7 cellular contexts compared by ENCODE assay signal in genomic region chr15:68797157-68797556, GRCh38. TPM values are rescaled to one million over a fixed set of nuclear protein-coding genes. Genes with fewer than 3 reads are reported as not detected.
DNase-seq lines count a peak whose midpoint lies in the region; ATAC-seq and TF ChIP-seq lines count a peak whose summit lies in the region.

No MANE protein-coding gene starts in this region.

- peaks cover 5% of the 10 kb centered on the region for H3K79me2 ChIP-seq in trophoblast cell (ENCODE audit: control insufficient read depth, insufficient read depth, low read length, poor library complexity)

- WGBS in trophoblast cell (ENCODE audit: extremely low coverage, insufficient coverage, insufficient read length): no CpG with 5 or more reads among the region's 3 CpGs
- WGBS in upper lobe of left lung, 2 donors: 58 to 74% methylated on average over 3 of the region's 3 CpGs

- ATAC-seq in HG02885 (IDR thresholded peaks at IDR 0.05; ENCODE audit: poor library complexity, unreplicated experiment) (peak; percentile 41), upper lobe of left lung (ENCODE audit: low FRiP score in 2 of 2) (no peak)

- no peak overlapping the region for H3K23ac ChIP-seq in trophoblast cell (ENCODE audit: low read length)

- no peaks in the 10 kb centered on the region for H3K9me3 ChIP-seq in trophoblast cell (ENCODE audit: insufficient read depth, low read depth, low read length)
- H3K9me3 ChIP-seq in upper lobe of left lung: no peaks in the 10 kb centered on the region

- no peak for TF ChIP-seq EP300 in upper lobe of left lung (IDR thresholded peaks at IDR 0.05)

- no peak overlapping the region for H3K9ac ChIP-seq in trophoblast cell (ENCODE audit: low read length)

- TF ChIP-seq CTCF in GM13976 (IDR thresholded peaks at IDR 0.05; ENCODE audit: borderline replicate concordance, control extremely low read depth, extremely low read depth, insufficient read depth, missing control alignments): no peak
- no peak for TF ChIP-seq CTCF in upper lobe of left lung (IDR thresholded peaks at IDR 0.05)

- peaks cover 29 to 32% of the 10 kb centered on the region in 2 experiments for H3K4me1 ChIP-seq in trophoblast cell (ENCODE audit: control insufficient read depth in 1 of 2, insufficient read depth in 2 of 2, low read length in 2 of 2)
- peaks cover 70 to 86% (median 78%) of the 10 kb centered on the region in 4 donors for H3K4me1 ChIP-seq in upper lobe of left lung

- H3K4me3 ChIP-seq in trophoblast cell (ENCODE audit: low read depth, low read length): no peak overlapping the region
- H3K4me3 ChIP-seq in upper lobe of left lung: no peak overlapping the region

- H3K27ac ChIP-seq in angular gyrus (ENCODE audit: low read depth, low read length) (peak overlapping the region; percentile 85), trophoblast cell (ENCODE audit: low read depth, low read length) (no peak overlapping the region), upper lobe of left lung (peak overlapping the region in 2 of 4 donors; percentile 0 to 10)

- H3K36me3 ChIP-seq in trophoblast cell (ENCODE audit: control insufficient read depth in 1 of 2, insufficient read depth in 2 of 2, low read length in 2 of 2): peaks cover 2 to 3% of the 10 kb centered on the region in 2 experiments
- H3K36me3 ChIP-seq in upper lobe of left lung: no peaks in the 10 kb centered on the region

- no peak overlapping the region for H2BK120ac ChIP-seq in trophoblast cell (ENCODE audit: insufficient read depth, low read length, poor library complexity)

- in situ Hi-C loops in GM13976 (cut with MboI; ENCODE audit: low sequenced_read_pairs, unreplicated experiment): no loop called here

- H3K14ac ChIP-seq in trophoblast cell (ENCODE audit: low read length): no peak overlapping the region

- H2AFZ ChIP-seq in trophoblast cell (ENCODE audit: insufficient read depth, low read length, poor library complexity): no peak overlapping the region

- no peaks in the 10 kb centered on the region for H3K79me1 ChIP-seq in trophoblast cell (ENCODE audit: low read length)

- no peak overlapping the region for H2AK5ac ChIP-seq in trophoblast cell (ENCODE audit: low read length)

- no peak overlapping the region for H4K8ac ChIP-seq in trophoblast cell (ENCODE audit: low read depth, low read length)

- H2BK12ac ChIP-seq in trophoblast cell (ENCODE audit: low read length): no peak overlapping the region

- DNase-seq in GM13976 (ENCODE audit: low spot score) (peak; percentile 47), trophoblast cell (no peak), upper lobe of left lung (no peak), iPS-NIHi7 (ENCODE audit: extremely low spot score) (no peak), hepatic stellate cell (ENCODE audit: low spot score) (no peak)

- no peak overlapping the region for H2BK5ac ChIP-seq in trophoblast cell (ENCODE audit: low read depth, low read length, poor library complexity)

- H4K12ac ChIP-seq in trophoblast cell (ENCODE audit: low read depth, low read length): no peak overlapping the region

- H3K27me3 ChIP-seq in trophoblast cell (ENCODE audit: insufficient read depth, low read length) (no peaks in the 10 kb centered on the region), upper lobe of left lung (no peaks in the 10 kb centered on the region)

- no peak overlapping the region for H3K4me2 ChIP-seq in trophoblast cell (ENCODE audit: low read length)

- no peak overlapping the region for H3K18ac ChIP-seq in trophoblast cell (ENCODE audit: low read length)

- no peak overlapping the region for H4K91ac ChIP-seq in trophoblast cell (ENCODE audit: low read depth, low read length)

- peak overlapping the region; percentile 43 for H3K4ac ChIP-seq in trophoblast cell (ENCODE audit: low read depth, low read length)

- TF ChIP-seq POLR2A in upper lobe of left lung (IDR thresholded peaks at IDR 0.05): no peak

RNA-seq across cellular contexts. Expression of gene ANP32A, which starts 23.5 kb away (rescaled TPM):
- polyA plus RNA-seq in trophoblast cell (2013): 247 and 258 TPM in 2 replicates
- total RNA-seq in upper lobe of left lung: 100 to 1,000 TPM in 2 of 6 donors, 10 to 100 TPM in 4; 62.9 to 110 (median 81.5) TPM
